In genomic region chr4:37467824-37468223, GRCh38 we compare ENCODE assay signal across 24 cellular contexts.
DNase-seq lines count a peak whose midpoint lies in the region; ATAC-seq, FAIRE-seq and TF ChIP-seq lines count a peak whose summit lies in the region.
"Had no signal": no experiment of that assay in that cellular context is flagged by ENCODE, and none has a peak within 500 bp of the region (broad histone marks: within the 10 kb centered on the region; RNA-seq: fewer than 3 reads in every experiment).

No MANE protein-coding gene starts in this region.

- DNase-seq in right lobe of liver (no peak), HepG2 (ENCODE audit: low spot score) (no peak), colonic mucosa (no peak), mucosa of descending colon (no peak), activated gamma-delta T cell treated with Interleukin-2 at 50 U/mL for 16 hours (no peak)
- DNase-seq: BE2C; C1 segment of cervical spinal cord; CD4-positive, alpha-beta memory T cell; CD4-positive, CD25-positive, alpha-beta regulatory T cell; CD8-positive, alpha-beta memory T cell; COR-L47; DMS53; DMS79 treated with DMSO at 0.1 percent for 48 hours; GF-D8 had no signal

- H2AFZ ChIP-seq in HepG2 (ENCODE audit: low read length): no peak overlapping the region

- H3K79me2 ChIP-seq in HepG2 (ENCODE audit: insufficient read depth, low read length): no peaks in the 10 kb centered on the region

- H3K27me3 ChIP-seq in right lobe of liver (no peaks in the 10 kb centered on the region), HepG2 (ENCODE audit: control insufficient read depth in 1 of 2, insufficient read depth in 2 of 2, low read length in 2 of 2) (no peaks in the 10 kb centered on the region), colonic mucosa (no peaks in the 10 kb centered on the region), subcutaneous abdominal adipose tissue (ENCODE audit: control insufficient read depth in 5 of 5, insufficient read depth in 4 of 5, low read length in 5 of 5) (no peaks in the 10 kb centered on the region)
- H3K27me3 ChIP-seq: BLaER1 had no signal

- intact Hi-C loops in right lobe of liver (cut with DNase I): no loop called here
- intact Hi-C loops in HepG2 (cut with micrococcal nuclease; ENCODE audit: unreplicated experiment): no loop called here
- intact Hi-C loops in colonic mucosa (cut with DNase I): no loop called here
- intact Hi-C loops in mucosa of descending colon (cut with DNase I, micrococcal nuclease): no loop called here

- H3K36me3 ChIP-seq in right lobe of liver (no peaks in the 10 kb centered on the region), HepG2 (replicated peaks in 1 of 2; ENCODE audit: control insufficient read depth in 1 of 2, insufficient read depth in 2 of 2, low read length in 2 of 2) (no peaks in the 10 kb centered on the region), colonic mucosa (no peaks in the 10 kb centered on the region), mucosa of descending colon (ENCODE audit: low read depth) (no peaks in the 10 kb centered on the region), subcutaneous abdominal adipose tissue (ENCODE audit: control insufficient read depth in 5 of 5, insufficient read depth in 5 of 5, low read length in 5 of 5) (no peaks in the 10 kb centered on the region)
- H3K36me3 ChIP-seq: BE2C, BLaER1 had no signal

- 67% methylated on average over 4 of the region's 4 CpGs for whole genome bisulfite sequencing in right lobe of liver (ENCODE audit: insufficient coverage, low coverage, low lambda C conversion rate, missing lambda C conversion rate)
- 63% methylated on average over 4 of the region's 4 CpGs for WGBS in HepG2 (ENCODE audit: low lambda C conversion rate)

- TF ChIP-seq POLR2A in right lobe of liver (IDR thresholded peaks at IDR 0.05) (no peak), HepG2 (IDR thresholded peaks at IDR 0.05; ENCODE audit: insufficient read depth in 1 of 2, low read depth in 2 of 2, low read length in 2 of 2) (no peak)

- no peak overlapping the region for H3K4me2 ChIP-seq in HepG2 (ENCODE audit: low read depth, low read length)
- H3K4me2 ChIP-seq: A549, BLaER1 had no signal

- POLR2A ChIA-PET in HepG2 (lab: Yijun Ruan, JAX): no interaction called here

- CTCF ChIA-PET in HepG2 (lab: Yijun Ruan, JAX; ENCODE audit: low intra/inter-chr PET ratio, low total read pairs): no interaction called here

- H4K20me1 ChIP-seq in HepG2 (ENCODE audit: insufficient read depth, low read length): no peaks in the 10 kb centered on the region
- H4K20me1 ChIP-seq: BLaER1 had no signal

- peak in 3 of 4 donors; percentile 60 to 78 (median 68) for ATAC-seq in right lobe of liver
- no peak for ATAC-seq in HepG2
- peak; percentile 7 for ATAC-seq in mucosa of descending colon
- no peak for ATAC-seq in GM18502 (IDR thresholded peaks at IDR 0.05; ENCODE audit: poor library complexity, unreplicated experiment)
- ATAC-seq in HG03025 (IDR thresholded peaks at IDR 0.05; ENCODE audit: low FRiP score, unreplicated experiment): no peak
- ATAC-seq: A549 had no signal

- no peak for TF ChIP-seq RAD21 in HepG2 (CRISPR knock-in tag; IDR thresholded peaks at IDR 0.05)

- H3K4me3 ChIP-seq in right lobe of liver (no peak overlapping the region), HepG2 (replicated peaks in 1 of 3; ENCODE audit: insufficient read depth in 1 of 3, low read depth in 2 of 3, low read length in 3 of 3) (no peak overlapping the region), colonic mucosa (no peak overlapping the region), mucosa of descending colon (no peak overlapping the region), subcutaneous abdominal adipose tissue (ENCODE audit: low read depth in 1 of 5, low read length in 5 of 5) (no peak overlapping the region)
- H3K4me3 ChIP-seq: A549, BLaER1 had no signal

- H3K4me1 ChIP-seq in right lobe of liver: peaks cover 0 to 21% (median 6%) of the 10 kb centered on the region in 4 donors
- no peaks in the 10 kb centered on the region for H3K4me1 ChIP-seq in HepG2 (ENCODE audit: insufficient read depth, low read length)
- H3K4me1 ChIP-seq in colonic mucosa: no peaks in the 10 kb centered on the region
- peaks cover 17% of the 10 kb centered on the region for H3K4me1 ChIP-seq in mucosa of descending colon (ENCODE audit: low read depth)
- peaks cover 0 to 19% (median 16%) of the 10 kb centered on the region in 5 donors for H3K4me1 ChIP-seq in subcutaneous abdominal adipose tissue (ENCODE audit: control insufficient read depth in 5 of 5, insufficient read depth in 5 of 5, low read length in 5 of 5)
- H3K4me1 ChIP-seq: A549, BE2C, BLaER1 had no signal

- TF ChIP-seq CTCF in right lobe of liver (IDR thresholded peaks at IDR 0.05) (no peak), HepG2 (CRISPR knock-in tag; IDR thresholded peaks at IDR 0.05) (no peak), colonic mucosa (IDR thresholded peaks at IDR 0.05) (no peak), mucosa of descending colon (IDR thresholded peaks at IDR 0.05) (no peak)

- H3K9me3 ChIP-seq in right lobe of liver (no peaks in the 10 kb centered on the region), HepG2 (ENCODE audit: low read length) (no peaks in the 10 kb centered on the region), colonic mucosa (no peaks in the 10 kb centered on the region), mucosa of descending colon (no peaks in the 10 kb centered on the region), subcutaneous abdominal adipose tissue (ENCODE audit: control insufficient read depth in 5 of 5, low read length in 5 of 5) (no peaks in the 10 kb centered on the region)
- H3K9me3 ChIP-seq: A549, BE2C, BLaER1 had no signal

- BruUV-seq in HepG2 (replicated peaks; lab: Mats Ljungman, UMichigan): no TSS peak

- H3K27ac ChIP-seq in right lobe of liver (no peak overlapping the region), HepG2 (ENCODE audit: extremely low read length, insufficient read depth, low read length) (no peak overlapping the region), colonic mucosa (peak overlapping the region; percentile 13), subcutaneous abdominal adipose tissue (ENCODE audit: low read depth, low read length) (peak overlapping the region; percentile 42)
- H3K27ac ChIP-seq: 22Rv1, A549, BLaER1 had no signal

- no peak for FAIRE-seq in HepG2 (lab: Jason Lieb, UNC)
- FAIRE-seq: A549, D721Med, G401.6, GM12891, GM18507 had no signal

- TF ChIP-seq EP300 in HepG2 (IDR thresholded peaks at IDR 0.05; ENCODE audit: low read depth in 2 of 2, low read length in 2 of 2) (no peak), HepG2 (CRISPR knock-in tag; IDR thresholded peaks at IDR 0.05; ENCODE audit: borderline replicate concordance) (no peak)

- in situ Hi-C loops in HepG2 (cut with HindIII; ENCODE audit: extremely low pct_ligation_motif_present, low pct_unique_long_range_greater_than_20kb): no loop called here

- H3K9ac ChIP-seq in HepG2 (ENCODE audit: insufficient read depth, low read depth, low read length): no peak overlapping the region
- H3K9ac ChIP-seq in colonic mucosa (ENCODE audit: low read depth in 2 of 2, low read length in 2 of 2): no peak overlapping the region
- no peak overlapping the region for H3K9ac ChIP-seq in subcutaneous abdominal adipose tissue (ENCODE audit: low read length in 5 of 5)
- H3K9ac ChIP-seq: BLaER1 had no signal

TF ChIP-seq in HepG2, 621 proteins besides CTCF, POLR2A, EP300 and RAD21:
- no peak for TF ChIP-seq HNRNPH1 (optimal IDR thresholded peaks at IDR 0.05; ENCODE audit: low read depth, low read length)
- no peak for TF ChIP-seq ZNF512 (CRISPR knock-in tag; IDR thresholded peaks at IDR 0.05)
- no peak for TF ChIP-seq ZNF790 (CRISPR knock-in tag; IDR thresholded peaks at IDR 0.05; ENCODE audit: borderline replicate concordance)
- TF ChIP-seq SP140L (CRISPR knock-in tag; IDR thresholded peaks at IDR 0.05; ENCODE audit: borderline replicate concordance): no peak

Comparison
In these comparisons a context has a peak if more than half of its experiments do, and no peak if none do; other contexts are left out.
1. ATAC-seq: peak in right lobe of liver (3 of 4) and mucosa of descending colon (single experiment); none in HepG2 (single experiment), GM18502 (single experiment) and HG03025 (single experiment).
2. H3K27ac ChIP-seq: peak in colonic mucosa (single experiment) and subcutaneous abdominal adipose tissue (single experiment); none in right lobe of liver (0 of 3) and HepG2 (single experiment).